10 cellular contexts compared by ENCODE assay signal in the genomic region with DNA sequence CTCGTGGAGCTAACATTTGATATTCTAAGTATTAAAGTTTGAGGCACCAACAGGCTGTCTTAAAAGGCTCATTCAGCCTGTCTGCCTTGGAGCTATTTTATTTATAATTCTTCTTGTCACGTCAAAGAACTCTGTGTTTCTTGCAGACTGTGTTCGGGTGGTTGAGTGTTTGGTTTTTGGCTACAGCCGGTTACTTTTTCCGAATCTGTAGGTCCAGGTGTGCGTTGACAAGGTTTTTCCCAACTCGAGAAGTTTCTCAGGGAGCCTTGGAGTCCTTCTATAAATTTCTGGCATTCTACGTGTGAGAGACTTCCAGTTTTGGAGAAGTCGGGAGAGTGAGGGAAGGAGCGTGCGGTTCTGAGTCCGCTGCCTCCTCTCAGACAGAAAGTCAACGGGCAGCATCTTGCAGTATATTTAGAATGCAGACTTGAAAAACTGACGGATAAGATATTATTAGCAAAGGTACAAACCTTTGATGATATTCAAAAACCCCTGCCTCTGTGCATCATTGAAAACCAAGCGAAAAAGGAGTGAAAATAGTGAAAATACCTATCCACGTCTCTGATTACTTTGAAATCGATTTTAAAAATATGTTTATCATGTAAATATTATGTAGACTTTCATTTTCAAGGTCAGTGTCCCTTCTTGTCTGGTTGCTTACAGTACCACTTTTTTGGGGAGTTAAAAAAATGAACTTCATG.
DNase-seq lines count a peak whose midpoint lies in the region; ATAC-seq and TF ChIP-seq lines count a peak whose summit lies in the region.
"Had no signal": no experiment of that assay in that cellular context is flagged by ENCODE, and none has a peak within 500 bp of the region (broad histone marks: within the 10 kb centered on the region; RNA-seq: fewer than 3 reads in every experiment).

No MANE protein-coding gene starts in this region.

- H3K27ac Mint-ChIP-seq in HFFc6 = peak overlapping the region; percentile 96; the same call in 1 of the 2 replicates
- peak overlapping the region; percentile 61 for H3K27ac Mint-ChIP-seq in activated T-helper 17 cell treated with anti-CD3 and anti-CD28 coated beads, Interleukin-2, amount 50 U/mL, for 72 hours
- H3K27ac Mint-ChIP-seq in stimulated activated memory B cell treated with anti-CD40 and anti-IgM and Interleukin-4, amounts not matched to agents 10 μg/mL and 1 μg/mL and 100 μg/mL, for 72 hours = peak overlapping the region; percentile 66

- DNase-seq in HFFc6 = no peak
- DNase-seq in cardiac septum (ENCODE audit: low spot score) = peak; percentile 27
- no peak for DNase-seq in stimulated activated CD4-positive, alpha-beta T cell treated with anti-CD3 and anti-CD28 coated beads, Interleukin-12 subunit alpha, Interleukin-12 subunit beta, amount 100 ng/mL, for 4 hours
- DNase-seq: NCI-H2171; stimulated activated naive CD4-positive, alpha-beta T cell had no signal

- ATAC-seq in activated T-helper 17 cell treated with anti-CD3 and anti-CD28 coated beads, Interleukin-2, amount 50 U/mL, for 72 hours (replicated peaks) = no peak
- ATAC-seq in stimulated activated memory B cell treated with anti-CD40 and anti-IgM and Interleukin-4, amounts not matched to agents 10 μg/mL and 1 μg/mL and 100 μg/mL, for 72 hours = no peak
- ATAC-seq in GM19035 (IDR thresholded peaks at IDR 0.05; ENCODE audit: unreplicated experiment) = no peak
- no peak for ATAC-seq in HG03045 (IDR thresholded peaks at IDR 0.05; ENCODE audit: unreplicated experiment)
- ATAC-seq in HG03378 (IDR thresholded peaks at IDR 0.05; ENCODE audit: unreplicated experiment) = no peak

- intact Hi-C loops in cardiac septum (cut with DNase I) = no loop called here

- H3K27me3 Mint-ChIP-seq in HFFc6 (ENCODE audit: insufficient read depth) = peaks cover 5% of the 10 kb centered on the region; the same call in 1 of the 2 replicates
- no peaks in the 10 kb centered on the region for H3K27me3 Mint-ChIP-seq in activated T-helper 17 cell treated with anti-CD3 and anti-CD28 coated beads, Interleukin-2, amount 50 U/mL, for 72 hours
- H3K27me3 Mint-ChIP-seq in stimulated activated memory B cell treated with anti-CD40 and anti-IgM and Interleukin-4, amounts not matched to agents 10 μg/mL and 1 μg/mL and 100 μg/mL, for 72 hours = no peaks in the 10 kb centered on the region

- H3K9me3 Mint-ChIP-seq in HFFc6 = no peaks in the 10 kb centered on the region
- H3K9me3 Mint-ChIP-seq in activated T-helper 17 cell treated with anti-CD3 and anti-CD28 coated beads, Interleukin-2, amount 50 U/mL, for 72 hours = no peaks in the 10 kb centered on the region
- H3K9me3 Mint-ChIP-seq in stimulated activated memory B cell treated with anti-CD40 and anti-IgM and Interleukin-4, amounts not matched to agents 10 μg/mL and 1 μg/mL and 100 μg/mL, for 72 hours = no peaks in the 10 kb centered on the region

- no peak for TF ChIP-seq CTCF in HFFc6 (IDR thresholded peaks at IDR 0.05)

- H3K4me1 Mint-ChIP-seq in HFFc6 (ENCODE audit: low read depth) = peaks cover 63% of the 10 kb centered on the region
- peaks cover 24% of the 10 kb centered on the region for H3K4me1 Mint-ChIP-seq in activated T-helper 17 cell treated with anti-CD3 and anti-CD28 coated beads, Interleukin-2, amount 50 U/mL, for 72 hours
- peaks cover 43% of the 10 kb centered on the region for H3K4me1 Mint-ChIP-seq in stimulated activated memory B cell treated with anti-CD40 and anti-IgM and Interleukin-4, amounts not matched to agents 10 μg/mL and 1 μg/mL and 100 μg/mL, for 72 hours

- peaks cover 14% of the 10 kb centered on the region; the same call in 1 of the 2 replicates for H3K36me3 Mint-ChIP-seq in HFFc6 (ENCODE audit: low read depth)
- peaks cover 6% of the 10 kb centered on the region for H3K36me3 Mint-ChIP-seq in activated T-helper 17 cell treated with anti-CD3 and anti-CD28 coated beads, Interleukin-2, amount 50 U/mL, for 72 hours (ENCODE audit: low read depth)
- peaks cover 16% of the 10 kb centered on the region for H3K36me3 Mint-ChIP-seq in stimulated activated memory B cell treated with anti-CD40 and anti-IgM and Interleukin-4, amounts not matched to agents 10 μg/mL and 1 μg/mL and 100 μg/mL, for 72 hours

- peak overlapping the region; percentile 45 for H3K4me3 Mint-ChIP-seq in HFFc6
- H3K4me3 Mint-ChIP-seq in activated T-helper 17 cell treated with anti-CD3 and anti-CD28 coated beads, Interleukin-2, amount 50 U/mL, for 72 hours = no peak overlapping the region
- no peak overlapping the region for H3K4me3 Mint-ChIP-seq in stimulated activated memory B cell treated with anti-CD40 and anti-IgM and Interleukin-4, amounts not matched to agents 10 μg/mL and 1 μg/mL and 100 μg/mL, for 72 hours
